Comparison of ENCODE assay signal across 16 cellular contexts in genomic region chrX:75547137-75547536, GRCh38. TPM values are rescaled to one million over a fixed set of nuclear protein-coding genes. Genes with fewer than 3 reads are reported as not detected.
DNase-seq lines count a peak whose midpoint lies in the region; ATAC-seq lines count a peak whose summit lies in the region.
"Had no signal": no experiment of that assay in that cellular context is flagged by ENCODE, and none has a peak within 500 bp of the region (broad histone marks: within the 10 kb centered on the region; RNA-seq: fewer than 3 reads in every experiment).

No MANE protein-coding gene starts in this region.

- no peaks in the 10 kb centered on the region for H4K20me1 ChIP-seq in BLaER1 treated with 17β-estradiol and CSF1 and Interleukin-3, amounts not matched to agents 10 nM and 100 nM

- no peak overlapping the region for H3K27ac Mint-ChIP-seq in activated CD8-positive, alpha-beta T cell treated with anti-CD3 and anti-CD28 coated beads, Interleukin-2, amount 10 ng/mL, durations not matched to agents 7 days and 5 days
- H3K27ac Mint-ChIP-seq in activated T-helper 17 cell treated with anti-CD3 and anti-CD28 coated beads, Interleukin-2, amount 50 U/mL, for 72 hours, result no peak overlapping the region

- DNase-seq in DMS 273 (lab: John Stamatoyannopoulos, UW; ENCODE audit: unreplicated experiment), result peak; percentile 63
- DNase-seq in DMS 273 treated with DMSO at 0.1 percent for 48 hours (lab: John Stamatoyannopoulos, UW), result no peak
- peak; percentile 57 for DNase-seq in RPMI7951 (ENCODE audit: low read depth)
- peak; percentile 77 for DNase-seq in myocyte (ENCODE audit: low read depth)
- DNase-seq in activated CD8-positive, alpha-beta T cell treated with anti-CD3 and anti-CD28 coated beads, Interleukin-2, amount 10 ng/mL, durations not matched to agents 7 days and 5 days, result no peak
- DNase-seq in left lobe of liver (ENCODE audit: low spot score), result no peak
- DNase-seq: BE2C, EL, MG63, NCI-H187, NCI-H510A treated with DMSO at 0.1 percent for 48 hours, NCI-H82, PC-3 had no signal

- H3K9me3 ChIP-seq in BLaER1 treated with 17β-estradiol and CSF1 and Interleukin-3, amounts not matched to agents 10 nM and 100 nM (replicated peaks in 1 of 11), result peaks cover 0 to 9% (median 5%) of the 10 kb centered on the region in 11 experiments; a peak in 4 of 22 replicates
- H3K9me3 ChIP-seq: BE2C, MG63 had no signal

- peaks cover 6% of the 10 kb centered on the region for H3K4me1 Mint-ChIP-seq in activated CD8-positive, alpha-beta T cell treated with anti-CD3 and anti-CD28 coated beads, Interleukin-2, amount 10 ng/mL, durations not matched to agents 7 days and 5 days (ENCODE audit: low read depth)
- H3K4me1 Mint-ChIP-seq in activated T-helper 17 cell treated with anti-CD3 and anti-CD28 coated beads, Interleukin-2, amount 50 U/mL, for 72 hours, result no peaks in the 10 kb centered on the region

- peaks cover 9 to 21% (median 16%) of the 10 kb centered on the region in 10 experiments; a peak in 18 of 20 replicates for H3K4me1 ChIP-seq in BLaER1 treated with 17β-estradiol and CSF1 and Interleukin-3, amounts not matched to agents 10 nM and 100 nM
- H3K4me1 ChIP-seq: BE2C had no signal

- H3K4me3 Mint-ChIP-seq in activated CD8-positive, alpha-beta T cell treated with anti-CD3 and anti-CD28 coated beads, Interleukin-2, amount 10 ng/mL, durations not matched to agents 7 days and 5 days, result no peak overlapping the region
- H3K4me3 Mint-ChIP-seq in activated T-helper 17 cell treated with anti-CD3 and anti-CD28 coated beads, Interleukin-2, amount 50 U/mL, for 72 hours, result no peak overlapping the region

- no peaks in the 10 kb centered on the region for H3K36me3 ChIP-seq in BLaER1 treated with 17β-estradiol and CSF1 and Interleukin-3, amounts not matched to agents 10 nM and 100 nM
- H3K36me3 ChIP-seq: BE2C, MG63 had no signal

- ATAC-seq in activated CD8-positive, alpha-beta T cell treated with anti-CD3 and anti-CD28 coated beads, Interleukin-2, amount 10 ng/mL, durations not matched to agents 7 days and 5 days, result no peak
- ATAC-seq in activated T-helper 17 cell treated with anti-CD3 and anti-CD28 coated beads, Interleukin-2, amount 50 U/mL, for 72 hours (replicated peaks), result no peak
- no peak for ATAC-seq in left lobe of liver
- ATAC-seq: PC-3 had no signal

- no peaks in the 10 kb centered on the region for H3K36me3 Mint-ChIP-seq in activated CD8-positive, alpha-beta T cell treated with anti-CD3 and anti-CD28 coated beads, Interleukin-2, amount 10 ng/mL, durations not matched to agents 7 days and 5 days (ENCODE audit: low read depth)
- no peaks in the 10 kb centered on the region for H3K36me3 Mint-ChIP-seq in activated T-helper 17 cell treated with anti-CD3 and anti-CD28 coated beads, Interleukin-2, amount 50 U/mL, for 72 hours (ENCODE audit: low read depth)

- peak overlapping the region in 10 of 11 experiments; percentile 6 to 56 (median 42); a peak in 13 of 22 replicates for H3K4me2 ChIP-seq in BLaER1 treated with 17β-estradiol and CSF1 and Interleukin-3, amounts not matched to agents 10 nM and 100 nM

- H3K4me3 ChIP-seq in BLaER1 treated with 17β-estradiol and CSF1 and Interleukin-3, amounts not matched to agents 10 nM and 100 nM, result no peak overlapping the region
- H3K4me3 ChIP-seq: MG63 had no signal

- H3K9me3 Mint-ChIP-seq in activated CD8-positive, alpha-beta T cell treated with anti-CD3 and anti-CD28 coated beads, Interleukin-2, amount 10 ng/mL, durations not matched to agents 7 days and 5 days (ENCODE audit: insufficient read depth), result no peaks in the 10 kb centered on the region
- H3K9me3 Mint-ChIP-seq in activated T-helper 17 cell treated with anti-CD3 and anti-CD28 coated beads, Interleukin-2, amount 50 U/mL, for 72 hours, result no peaks in the 10 kb centered on the region

- peaks cover 26 to 79% (median 60%) of the 10 kb centered on the region in 11 experiments for H3K27me3 ChIP-seq in BLaER1 treated with 17β-estradiol and CSF1 and Interleukin-3, amounts not matched to agents 10 nM and 100 nM
- H3K27me3 ChIP-seq: BE2C, MG63 had no signal

- CTCF ChIA-PET in activated CD8-positive, alpha-beta T cell treated with anti-CD3 and anti-CD28 coated beads, Interleukin-2, amount 10 ng/mL, durations not matched to agents 7 days and 5 days (lab: Charles Lee), result no interaction called here

- H3K9ac ChIP-seq in BLaER1 treated with 17β-estradiol and CSF1 and Interleukin-3, amounts not matched to agents 10 nM and 100 nM, result no peak overlapping the region

- POLR2A ChIA-PET in activated CD8-positive, alpha-beta T cell treated with anti-CD3 and anti-CD28 coated beads, Interleukin-2, amount 10 ng/mL, durations not matched to agents 7 days and 5 days (lab: Charles Lee), result no interaction called here

- H3K27me3 Mint-ChIP-seq in activated CD8-positive, alpha-beta T cell treated with anti-CD3 and anti-CD28 coated beads, Interleukin-2, amount 10 ng/mL, durations not matched to agents 7 days and 5 days (ENCODE audit: low read depth), result no peaks in the 10 kb centered on the region
- no peaks in the 10 kb centered on the region for H3K27me3 Mint-ChIP-seq in activated T-helper 17 cell treated with anti-CD3 and anti-CD28 coated beads, Interleukin-2, amount 50 U/mL, for 72 hours

- no peak overlapping the region for H3K27ac ChIP-seq in BLaER1 treated with 17β-estradiol and CSF1 and Interleukin-3, amounts not matched to agents 10 nM and 100 nM
- H3K27ac ChIP-seq: 22Rv1 had no signal

RNA-seq across cellular contexts. Expression of gene ZDHHC15, which starts 24.3 kb away (rescaled TPM):
- 0.84 and 0.88 TPM in 2 replicates for total RNA-seq in RPMI7951 (2014; rRNA removed; shearing (Covaris generic))
- 0.99 and 2.0 TPM in 2 replicates for total RNA-seq in myocyte
- polyA plus RNA-seq in myocyte (2012), result 2.0 TPM
- not detected for total RNA-seq in activated CD8-positive, alpha-beta T cell treated with anti-CD3 and anti-CD28 coated beads, Interleukin-2, amount 10 ng/mL, durations not matched to agents 7 days and 5 days
- under 1 TPM in 1 of 2 donors, not detected in 1; 0.32 TPM for total RNA-seq in activated T-helper 17 cell treated with anti-CD3 and anti-CD28 coated beads, Interleukin-2, amount 50 U/mL, for 72 hours
- total RNA-seq in left lobe of liver, result 0.13 TPM
- total RNA-seq: PC-3 had no signal

Comparison
In these comparisons a context has a peak if more than half of its experiments do, and no peak if none do; other contexts are left out.
1. DNase-seq: peak in DMS 273 (single experiment), RPMI7951 (single experiment) and myocyte (single experiment); none in DMS 273 treated with DMSO at 0.1 percent for 48 hours (single experiment), activated CD8-positive, alpha-beta T cell treated with anti-CD3 and anti-CD28 coated beads, Interleukin-2, amount 10 ng/mL, durations not matched to agents 7 days and 5 days (single experiment) and left lobe of liver (single experiment).